Comparison of ENCODE assay signal across 21 cellular contexts in genomic region chr2:106969777-106970176, GRCh38.
"Had no signal": no experiment of that assay in that cellular context is flagged by ENCODE, and none has a peak within 500 bp of the region (broad histone marks: within the 10 kb centered on the region; RNA-seq: fewer than 3 reads in every experiment).

No MANE protein-coding gene starts in this region.

- H3K27ac ChIP-seq: HL-60, KMS-11, SK-N-MC had no signal

- H3K36me3 ChIP-seq: SJSA1 had no signal

- H3K4me3 ChIP-seq: SJSA1, SK-N-MC had no signal

- ATAC-seq: Panc1 had no signal

- H3K9me3 ChIP-seq: SJSA1 had no signal

- FAIRE-seq: HTR-8/SVneo had no signal

- H3K9ac ChIP-seq: KMS-11 had no signal

- DNase-seq: Kasumi-1, MM.1S, NCI-H1092 treated with DMSO at 0.1 percent for 48 hours, NCI-H1436, NCI-H187, NCI-H2029, NCI-H2081 treated with DMSO at 0.1 percent for 48 hours, NCI-H226, NCI-H446, NCI-H510A, NCI-H524 treated with DMSO at 0.1 percent for 48 hours, NCI-H69, NCI-H774, Right ventricle myocardium superior, SIG-M5 had no signal

- H3K4me2 ChIP-seq: KMS-11 had no signal

- H3K27me3 ChIP-seq: SJSA1 had no signal
